1 cellular context compared by ENCODE assay signal in the genomic region with DNA sequence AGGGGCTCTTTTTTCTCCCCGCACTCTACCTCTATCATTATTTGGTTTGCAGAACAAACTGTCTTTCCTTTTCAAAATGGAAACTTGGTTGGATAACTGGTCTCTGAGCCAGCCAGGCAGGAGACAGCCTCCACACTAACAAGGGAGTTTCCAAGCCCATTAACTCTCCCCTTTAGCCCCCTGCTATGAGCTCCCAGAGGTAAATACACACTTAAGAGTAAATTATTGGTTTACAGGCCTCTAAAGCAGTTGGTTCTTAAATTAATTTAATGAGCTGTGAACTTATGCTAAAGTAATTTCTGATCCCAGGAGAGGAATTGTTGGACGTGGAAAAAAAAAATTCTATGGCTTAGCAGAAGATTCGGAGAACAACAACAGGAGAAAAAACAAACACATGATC.
TF ChIP-seq lines count a peak whose summit lies in the region.

No MANE protein-coding gene starts in this region.

TF ChIP-seq in HEK293, 187 proteins besides CTCF, POLR2A, EP300 and RAD21 (continued from another document):
- TF ChIP-seq PATZ1 (tag by site-specific recombination; IDR thresholded peaks at IDR 0.05) (no peak), ZFP3 (tag by site-specific recombination; IDR thresholded peaks at IDR 0.05; ENCODE audit: low read depth) (no peak), ZNF169 (tag by site-specific recombination; IDR thresholded peaks at IDR 0.05) (no peak), ZNF239 (tag by site-specific recombination; IDR thresholded peaks at IDR 0.05) (no peak), ZNF670 (tag by site-specific recombination; IDR thresholded peaks at IDR 0.05; ENCODE audit: low read depth) (no peak), ZNF221 (tag by site-specific recombination; IDR thresholded peaks at IDR 0.05; ENCODE audit: borderline replicate concordance) (no peak), ZNF473 (tag by site-specific recombination; IDR thresholded peaks at IDR 0.05) (no peak), ZNF223 (tag by site-specific recombination; IDR thresholded peaks at IDR 0.05) (no peak), ZNF248 (tag by site-specific recombination; IDR thresholded peaks at IDR 0.05) (no peak), ZNF121 (tag by site-specific recombination; IDR thresholded peaks at IDR 0.05) (no peak), RBAK (tag by site-specific recombination; IDR thresholded peaks at IDR 0.05) (no peak), HOXA7 (CRISPR knock-in tag; IDR thresholded peaks at IDR 0.05; ENCODE audit: borderline replicate concordance) (no peak), ZNF530 (tag by site-specific recombination; IDR thresholded peaks at IDR 0.05; ENCODE audit: low read depth) (no peak), OSR2 (tag by site-specific recombination; IDR thresholded peaks at IDR 0.05) (peak; percentile 90), ZNF658 (tag by site-specific recombination; IDR thresholded peaks at IDR 0.05) (no peak), KLF7 (tag by site-specific recombination; IDR thresholded peaks at IDR 0.05; ENCODE audit: borderline replicate concordance) (peak; percentile 49; the same call in 1 of the 2 replicates), WT1 (tag by site-specific recombination; IDR thresholded peaks at IDR 0.05) (peak; percentile 99), KLF10 (tag by site-specific recombination; IDR thresholded peaks at IDR 0.05) (0 out of 2 replicates have a peak, but pooled peaks have one; percentile 30), ZBTB48 (tag by site-specific recombination; IDR thresholded peaks at IDR 0.05) (no peak), PRDM1 (tag by site-specific recombination; IDR thresholded peaks at IDR 0.05) (no peak), SALL2 (tag by site-specific recombination; IDR thresholded peaks at IDR 0.05; ENCODE audit: borderline replicate concordance) (no peak), MEIS1 (CRISPR knock-in tag; IDR thresholded peaks at IDR 0.05; ENCODE audit: borderline replicate concordance) (no peak), HIC1 (tag by site-specific recombination; IDR thresholded peaks at IDR 0.05) (0 out of 2 replicates have a peak, but pooled peaks have one; percentile 16), ZNF449 (tag by site-specific recombination; IDR thresholded peaks at IDR 0.05) (peak; percentile 13; the same call in 1 of the 2 replicates), ZNF37A (tag by site-specific recombination; IDR thresholded peaks at IDR 0.05) (no peak), ZNF311 (tag by site-specific recombination; IDR thresholded peaks at IDR 0.05; ENCODE audit: borderline replicate concordance) (no peak), ZNF211 (tag by site-specific recombination; IDR thresholded peaks at IDR 0.05; ENCODE audit: low read depth) (no peak), MYNN (tag by site-specific recombination; IDR thresholded peaks at IDR 0.05; ENCODE audit: borderline replicate concordance) (no peak), ZNF843 (tag by site-specific recombination; IDR thresholded peaks at IDR 0.05) (peak; percentile 38; the same call in 1 of the 2 replicates), ZNF555 (tag by site-specific recombination; conservative IDR thresholded peaks at IDR 0.05) (no peak)
- TF ChIP-seq, protein P1, sequence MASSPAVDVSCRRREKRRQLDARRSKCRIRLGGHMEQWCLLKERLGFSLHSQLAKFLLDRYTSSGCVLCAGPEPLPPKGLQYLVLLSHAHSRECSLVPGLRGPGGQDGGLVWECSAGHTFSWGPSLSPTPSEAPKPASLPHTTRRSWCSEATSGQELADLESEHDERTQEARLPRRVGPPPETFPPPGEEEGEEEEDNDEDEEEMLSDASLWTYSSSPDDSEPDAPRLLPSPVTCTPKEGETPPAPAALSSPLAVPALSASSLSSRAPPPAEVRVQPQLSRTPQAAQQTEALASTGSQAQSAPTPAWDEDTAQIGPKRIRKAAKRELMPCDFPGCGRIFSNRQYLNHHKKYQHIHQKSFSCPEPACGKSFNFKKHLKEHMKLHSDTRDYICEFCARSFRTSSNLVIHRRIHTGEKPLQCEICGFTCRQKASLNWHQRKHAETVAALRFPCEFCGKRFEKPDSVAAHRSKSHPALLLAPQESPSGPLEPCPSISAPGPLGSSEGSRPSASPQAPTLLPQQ (tag by site-specific recombination; IDR thresholded peaks at IDR 0.05), result no peak
- TF ChIP-seq, protein P2, sequence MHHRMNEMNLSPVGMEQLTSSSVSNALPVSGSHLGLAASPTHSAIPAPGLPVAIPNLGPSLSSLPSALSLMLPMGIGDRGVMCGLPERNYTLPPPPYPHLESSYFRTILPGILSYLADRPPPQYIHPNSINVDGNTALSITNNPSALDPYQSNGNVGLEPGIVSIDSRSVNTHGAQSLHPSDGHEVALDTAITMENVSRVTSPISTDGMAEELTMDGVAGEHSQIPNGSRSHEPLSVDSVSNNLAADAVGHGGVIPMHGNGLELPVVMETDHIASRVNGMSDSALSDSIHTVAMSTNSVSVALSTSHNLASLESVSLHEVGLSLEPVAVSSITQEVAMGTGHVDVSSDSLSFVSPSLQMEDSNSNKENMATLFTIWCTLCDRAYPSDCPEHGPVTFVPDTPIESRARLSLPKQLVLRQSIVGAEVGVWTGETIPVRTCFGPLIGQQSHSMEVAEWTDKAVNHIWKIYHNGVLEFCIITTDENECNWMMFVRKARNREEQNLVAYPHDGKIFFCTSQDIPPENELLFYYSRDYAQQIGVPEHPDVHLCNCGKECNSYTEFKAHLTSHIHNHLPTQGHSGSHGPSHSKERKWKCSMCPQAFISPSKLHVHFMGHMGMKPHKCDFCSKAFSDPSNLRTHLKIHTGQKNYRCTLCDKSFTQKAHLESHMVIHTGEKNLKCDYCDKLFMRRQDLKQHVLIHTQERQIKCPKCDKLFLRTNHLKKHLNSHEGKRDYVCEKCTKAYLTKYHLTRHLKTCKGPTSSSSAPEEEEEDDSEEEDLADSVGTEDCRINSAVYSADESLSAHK (tag by site-specific recombination; IDR thresholded peaks at IDR 0.05), result peak; percentile 63; the same call in 1 of the 2 replicates
